16 cellular contexts compared by ENCODE assay signal in the genomic region with DNA sequence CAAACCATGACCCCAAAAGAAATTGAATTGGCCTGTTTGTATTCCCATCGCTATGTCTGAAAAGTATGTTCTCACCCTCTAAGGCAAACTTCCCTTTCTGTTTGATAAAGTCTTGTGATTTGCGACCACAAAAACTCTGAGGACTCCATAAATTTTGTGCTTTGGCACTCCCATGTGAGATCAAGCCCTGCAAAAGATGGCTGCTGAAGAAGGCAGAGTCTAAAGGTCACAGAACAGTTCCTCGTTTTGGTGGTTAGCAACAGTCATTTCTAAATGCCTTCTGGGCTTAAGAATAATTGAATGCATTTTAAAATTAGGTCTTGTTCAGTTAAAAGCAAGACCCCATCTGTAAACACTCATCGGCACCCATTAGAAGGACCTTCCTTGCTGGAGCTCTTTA.
DNase-seq lines count a peak whose midpoint lies in the region; ATAC-seq, FAIRE-seq and TF ChIP-seq lines count a peak whose summit lies in the region.
"Had no signal": no experiment of that assay in that cellular context is flagged by ENCODE, and none has a peak within 500 bp of the region (broad histone marks: within the 10 kb centered on the region; RNA-seq: fewer than 3 reads in every experiment).

No MANE protein-coding gene starts in this region.

- RAD21 ChIA-PET in GM12878 (lab: Charles Lee; ENCODE audit: unreplicated experiment), result interaction anchor here (0.6 to 11.1 kb wide), 11 partner anchors 11 to 546 kb away, joined by 3 to 202 read pairs (median 4); no protein-coding TSS in a partner anchor

- peak; percentile 90 to 97 for TF ChIP-seq EP300 in GM12878 (IDR thresholded peaks at IDR 0.05; ENCODE audit: borderline replicate concordance in 1 of 2, control insufficient read depth in 1 of 2, low read depth in 2 of 2, low read length in 2 of 2)
- TF ChIP-seq EP300 in sigmoid colon (IDR thresholded peaks at IDR 0.05), result no peak

- SMC1A ChIA-PET in GM12878 (lab: Charles Lee; ENCODE audit: uncharacterized antibody, unreplicated experiment), result interaction anchor here (0.7 to 9.5 kb wide), 7 partner anchors 9 to 139 kb away, joined by 3 to 258 read pairs (median 5); no protein-coding TSS in a partner anchor

- POLR2A ChIA-PET in GM12878 (lab: Charles Lee), result interaction anchor here (1.1 to 2.0 kb wide), 4 partner anchors 14 to 59 kb away, joined by 3 to 9 read pairs (median 4); no protein-coding TSS in a partner anchor

- FAIRE-seq in GM12878 (lab: Jason Lieb, UNC), result no peak

- intact Hi-C loops in GM12878 (cut with micrococcal nuclease; ENCODE audit: unreplicated experiment), result loop anchor here (2.0 kb wide), 1 partner anchor 54 kb away; no protein-coding TSS in a partner anchor
- intact Hi-C loops in sigmoid colon (cut with DNase I), result no loop called here

- no peaks in the 10 kb centered on the region for H3K27me3 ChIP-seq in GM12878 (replicated peaks in 1 of 2; ENCODE audit: control insufficient read depth in 2 of 2, insufficient read depth in 2 of 2, low read length in 1 of 2)
- no peaks in the 10 kb centered on the region for H3K27me3 ChIP-seq in sigmoid colon
- H3K27me3 ChIP-seq: suprapubic skin had no signal

- no peak overlapping the region for H3K9ac ChIP-seq in GM12878 (ENCODE audit: control insufficient read depth, insufficient read depth, low read length)

- peak; percentile 68 for DNase-seq in GM12878 (ENCODE audit: low read depth, low spot score)
- DNase-seq in KG1 (lab: John Stamatoyannopoulos, UW), result no peak
- DNase-seq in sigmoid colon, result no peak
- no peak for DNase-seq in COLO829 (ENCODE audit: low spot score)
- DNase-seq: activated CD4-positive, CD25-positive, alpha-beta regulatory T cell; caudate nucleus; COR-L47; mucosa of descending colon; NCI-H2107; Right ventricle myocardium superior had no signal

- 2% methylated on average over 4 of the region's 4 CpGs for WGBS in GM12878 (ENCODE audit: insufficient coverage, insufficient replicate concordance, low lambda C conversion rate, missing lambda C conversion rate)
- 30 to 36% methylated on average over 4 of the region's 4 CpGs for WGBS in sigmoid colon, 2 donors

- peaks cover 21% of the 10 kb centered on the region for H3K4me1 ChIP-seq in GM12878 (ENCODE audit: control insufficient read depth, insufficient read depth, low read length)
- H3K4me1 ChIP-seq in sigmoid colon, result no peaks in the 10 kb centered on the region
- H3K4me1 ChIP-seq: suprapubic skin had no signal

- no peaks in the 10 kb centered on the region for H3K36me3 ChIP-seq in GM12878 (ENCODE audit: control insufficient read depth in 2 of 2, insufficient read depth in 2 of 2, low read length in 1 of 2)
- no peaks in the 10 kb centered on the region for H3K36me3 ChIP-seq in sigmoid colon
- H3K36me3 ChIP-seq: suprapubic skin had no signal

- BruUV-seq in GM12878 (replicated peaks; lab: Mats Ljungman, UMichigan), result no TSS peak

- no peak overlapping the region; the same call in 1 of the 2 replicates for H2AFZ ChIP-seq in GM12878 (ENCODE audit: control insufficient read depth, low read depth, low read length)

- CTCF ChIA-PET in GM12878 (lab: Yijun Ruan, JAX), result interaction anchor here (1.6 to 10.4 kb wide), 3 partner anchors 10 to 54 kb away, joined by 4 to 164 read pairs (median 6); no protein-coding TSS in a partner anchor

- H3K4me3 ChIP-seq in GM12878, result no peak overlapping the region
- no peak overlapping the region for H3K4me3 ChIP-seq in sigmoid colon
- H3K4me3 ChIP-seq: mucosa of descending colon, suprapubic skin had no signal

- no peaks in the 10 kb centered on the region for H3K79me2 ChIP-seq in GM12878 (ENCODE audit: control insufficient read depth, insufficient read depth, low read length)

- TF ChIP-seq CTCF in GM12878 (IDR thresholded peaks at IDR 0.05 in 2 of 3, conservative IDR thresholded peaks at IDR 0.05 in 1 of 3; ENCODE audit: control insufficient read depth in 2 of 3, extremely low read depth in 1 of 3, insufficient read depth in 1 of 3, low read depth in 3 of 3, low read length in 3 of 3) (no peak), sigmoid colon (IDR thresholded peaks at IDR 0.05) (no peak)

- TF ChIP-seq RAD21 in GM12878 (IDR thresholded peaks at IDR 0.05; ENCODE audit: insufficient read depth, low read depth, low read length), result no peak

- peak overlapping the region; percentile 14; the same call in 1 of the 2 replicates for H3K4me2 ChIP-seq in GM12878 (ENCODE audit: control insufficient read depth, insufficient read depth)

- H4K20me1 ChIP-seq in GM12878 (ENCODE audit: control insufficient read depth, insufficient read depth), result no peaks in the 10 kb centered on the region

- in situ Hi-C loops in GM12878 (cut with MboI), result no loop called here

- no peak overlapping the region for H3K27ac ChIP-seq in GM12878 (ENCODE audit: control insufficient read depth, insufficient read depth)
- no peak overlapping the region for H3K27ac ChIP-seq in sigmoid colon
- H3K27ac ChIP-seq: suprapubic skin had no signal

- no peaks in the 10 kb centered on the region for H3K9me3 ChIP-seq in GM12878 (replicated peaks; ENCODE audit: control insufficient read depth, insufficient read depth, low read length)
- no peaks in the 10 kb centered on the region for H3K9me3 ChIP-seq in sigmoid colon
- H3K9me3 ChIP-seq: mucosa of descending colon, suprapubic skin had no signal

- TF ChIP-seq POLR2A in GM12878 (IDR thresholded peaks at IDR 0.05; ENCODE audit: low read depth, low read length) (no peak), sigmoid colon (IDR thresholded peaks at IDR 0.05) (no peak)

- ATAC-seq in GM18867 (IDR thresholded peaks at IDR 0.05; ENCODE audit: unreplicated experiment) (peak; percentile 78), GM21619 (IDR thresholded peaks at IDR 0.05; ENCODE audit: unreplicated experiment) (peak; percentile 60), HG03175 (IDR thresholded peaks at IDR 0.05; ENCODE audit: unreplicated experiment) (peak; percentile 87), GM12878 (peak; percentile 80), SK-N-SH treated with all-trans-retinoic acid at 6 μM for 48 hours (no peak)
- ATAC-seq: activated T-helper 17 cell treated with anti-CD3 and anti-CD28 coated beads, Interleukin-2, amount 50 U/mL, for 72 hours; mucosa of descending colon had no signal

TF ChIP-seq in GM12878, 131 proteins besides CTCF, POLR2A, EP300 and RAD21 (continues in another document):
- TF ChIP-seq BHLHE40 (IDR thresholded peaks at IDR 0.05; ENCODE audit: borderline replicate concordance in 1 of 2, low read depth in 2 of 2, low read length in 1 of 2) (peak; percentile 69 to 89; a peak in 3 of 4 replicates), ZNF24 (IDR thresholded peaks at IDR 0.05) (peak; percentile 87), TCF3 (IDR thresholded peaks at IDR 0.05; ENCODE audit: borderline replicate concordance, insufficient read depth, low read depth, low read length) (no peak), ATF7 (IDR thresholded peaks at IDR 0.05; ENCODE audit: low read depth) (peak; percentile 78), RELA (IDR thresholded peaks at IDR 0.05; ENCODE audit: borderline replicate concordance, partially characterized antibody) (peak; percentile 20), SP1 (IDR thresholded peaks at IDR 0.05; ENCODE audit: low read depth, low read length) (peak; percentile 48), EED (IDR thresholded peaks at IDR 0.05; ENCODE audit: low read depth) (peak; percentile 58)
- TF ChIP-seq, protein P1, sequence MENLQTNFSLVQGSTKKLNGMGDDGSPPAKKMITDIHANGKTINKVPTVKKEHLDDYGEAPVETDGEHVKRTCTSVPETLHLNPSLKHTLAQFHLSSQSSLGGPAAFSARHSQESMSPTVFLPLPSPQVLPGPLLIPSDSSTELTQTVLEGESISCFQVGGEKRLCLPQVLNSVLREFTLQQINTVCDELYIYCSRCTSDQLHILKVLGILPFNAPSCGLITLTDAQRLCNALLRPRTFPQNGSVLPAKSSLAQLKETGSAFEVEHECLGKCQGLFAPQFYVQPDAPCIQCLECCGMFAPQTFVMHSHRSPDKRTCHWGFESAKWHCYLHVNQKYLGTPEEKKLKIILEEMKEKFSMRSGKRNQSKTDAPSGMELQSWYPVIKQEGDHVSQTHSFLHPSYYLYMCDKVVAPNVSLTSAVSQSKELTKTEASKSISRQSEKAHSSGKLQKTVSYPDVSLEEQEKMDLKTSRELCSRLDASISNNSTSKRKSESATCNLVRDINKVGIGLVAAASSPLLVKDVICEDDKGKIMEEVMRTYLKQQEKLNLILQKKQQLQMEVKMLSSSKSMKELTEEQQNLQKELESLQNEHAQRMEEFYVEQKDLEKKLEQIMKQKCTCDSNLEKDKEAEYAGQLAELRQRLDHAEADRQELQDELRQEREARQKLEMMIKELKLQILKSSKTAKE (IDR thresholded peaks at IDR 0.05; ENCODE audit: low read depth, poor library complexity, severe bottlenecking), result peak; percentile 73

TF ChIP-seq in SK-N-SH treated with all-trans-retinoic acid at 6 μM for 48 hours, 23 proteins besides CTCF, POLR2A, EP300 and RAD21 (continues in another document):
- TF ChIP-seq, protein P2, sequence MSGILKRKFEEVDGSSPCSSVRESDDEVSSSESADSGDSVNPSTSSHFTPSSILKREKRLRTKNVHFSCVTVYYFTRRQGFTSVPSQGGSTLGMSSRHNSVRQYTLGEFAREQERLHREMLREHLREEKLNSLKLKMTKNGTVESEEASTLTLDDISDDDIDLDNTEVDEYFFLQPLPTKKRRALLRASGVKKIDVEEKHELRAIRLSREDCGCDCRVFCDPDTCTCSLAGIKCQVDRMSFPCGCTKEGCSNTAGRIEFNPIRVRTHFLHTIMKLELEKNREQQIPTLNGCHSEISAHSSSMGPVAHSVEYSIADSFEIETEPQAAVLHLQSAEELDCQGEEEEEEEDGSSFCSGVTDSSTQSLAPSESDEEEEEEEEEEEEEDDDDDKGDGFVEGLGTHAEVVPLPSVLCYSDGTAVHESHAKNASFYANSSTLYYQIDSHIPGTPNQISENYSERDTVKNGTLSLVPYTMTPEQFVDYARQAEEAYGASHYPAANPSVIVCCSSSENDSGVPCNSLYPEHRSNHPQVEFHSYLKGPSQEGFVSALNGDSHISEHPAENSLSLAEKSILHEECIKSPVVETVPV (CRISPR knock-in tag; IDR thresholded peaks at IDR 0.05), result no peak
- TF ChIP-seq ZNF8 (CRISPR knock-in tag; IDR thresholded peaks at IDR 0.05) (no peak), ZFP30 (CRISPR knock-in tag; IDR thresholded peaks at IDR 0.05) (no peak), ARNTL (CRISPR knock-in tag; IDR thresholded peaks at IDR 0.05; ENCODE audit: borderline replicate concordance, low read depth) (no peak)
